In genomic region chr20:688809-689208, GRCh38 we compare ENCODE assay signal across 16 cellular contexts. TPM values are rescaled to one million over a fixed set of nuclear protein-coding genes. Genes with fewer than 3 reads are reported as not detected.
DNase-seq lines count a peak whose midpoint lies in the region; ATAC-seq, FAIRE-seq and TF ChIP-seq lines count a peak whose summit lies in the region.
"Had no signal": no experiment of that assay in that cellular context is flagged by ENCODE, and none has a peak within 500 bp of the region (broad histone marks: within the 10 kb centered on the region; RNA-seq: fewer than 3 reads in every experiment).

No MANE protein-coding gene starts in this region.

- H3K9me3 ChIP-seq in H9 (ENCODE audit: control insufficient read depth, low read depth, low read length) (no peaks in the 10 kb centered on the region), adrenal gland (replicated peaks in 1 of 3) (no peaks in the 10 kb centered on the region), kidney (ENCODE audit: control insufficient read depth in 1 of 2, low read length in 2 of 2) (no peaks in the 10 kb centered on the region), HAP-1 (no peaks in the 10 kb centered on the region)
- H3K9me3 ChIP-seq: ascending aorta had no signal

- no peak overlapping the region for H2AK5ac ChIP-seq in H9 (ENCODE audit: insufficient read length, low read length)

- no peak overlapping the region for H3K4me3 Mint-ChIP-seq in H9
- H3K4me3 Mint-ChIP-seq: activated B cell treated with CpG ODN at 0.5 μM for 24 hours; mesothelial cell of epicardium; stimulated activated naive CD8-positive, alpha-beta T cell treated with anti-CD3 and anti-CD28 coated beads, Interleukin-15, amount 100 ng/mL, for 72 hours had no signal

- in situ Hi-C loops in HAP-1 (cut with MboI; ENCODE audit: low sequenced_read_pairs), result no loop called here

- TF ChIP-seq POLR2A in adrenal gland (IDR thresholded peaks at IDR 0.05), result no peak

- ATAC-seq in HG03159 (IDR thresholded peaks at IDR 0.05; ENCODE audit: unreplicated experiment), result no peak
- ATAC-seq: stimulated activated naive CD8-positive, alpha-beta T cell treated with anti-CD3 and anti-CD28 coated beads, Interleukin-15, amount 100 ng/mL, for 72 hours had no signal

- WGBS in H9 (ENCODE audit: extremely low coverage, insufficient read length, low lambda C conversion rate), result no CpG with 5 or more reads among the region's 13 CpGs
- WGBS in adrenal gland, 4 donors, result 17 to 36% (median 19%) methylated on average over 13 of the region's 13 CpGs

- H2BK5ac ChIP-seq in H9 (ENCODE audit: insufficient read length, low read length), result no peak overlapping the region

- H3K4me1 ChIP-seq in H9 (ENCODE audit: insufficient read depth, low read length), result no peaks in the 10 kb centered on the region
- H3K4me1 ChIP-seq in adrenal gland (replicated peaks in 1 of 2), result no peaks in the 10 kb centered on the region
- H3K4me1 ChIP-seq in kidney (ENCODE audit: control insufficient read depth in 1 of 2, insufficient read depth in 1 of 2, low read depth in 1 of 2, low read length in 2 of 2), result no peaks in the 10 kb centered on the region
- no peaks in the 10 kb centered on the region for H3K4me1 ChIP-seq in HAP-1
- H3K4me1 ChIP-seq: ascending aorta had no signal

- FAIRE-seq in kidney (lab: Jason Lieb, UNC), result no peak

- no peak overlapping the region for H4K91ac ChIP-seq in H9 (ENCODE audit: insufficient read length, low read depth, low read length)

- peaks cover 8 to 21% of the 10 kb centered on the region in 2 experiments for H3K4me1 Mint-ChIP-seq in H9
- H3K4me1 Mint-ChIP-seq: activated B cell treated with CpG ODN at 0.5 μM for 24 hours; mesothelial cell of epicardium; stimulated activated naive CD8-positive, alpha-beta T cell treated with anti-CD3 and anti-CD28 coated beads, Interleukin-15, amount 100 ng/mL, for 72 hours had no signal

- H3T11ph ChIP-seq in H9 (ENCODE audit: low read length), result no peak overlapping the region

- no peak overlapping the region for H3K56ac ChIP-seq in H9 (ENCODE audit: insufficient read length, low read depth, low read length)

- DNase-seq in Ammon's horn (ENCODE audit: low spot score) (peak; percentile 50), H9 (peak; percentile 72), adrenal gland (peak in 6 of 7 donors; percentile 39 to 62 (median 52)), kidney (peak; percentile 35), HAP-1 (ENCODE audit: low spot score in 2 of 2) (no peak), NCI-H226 (no peak)
- no peak for DNase-seq in activated CD4-positive, alpha-beta T cell treated with anti-CD3 and anti-CD28 coated beads for 1 hour
- DNase-seq: activated B cell treated with CpG ODN at 0.5 μM for 24 hours; NCI-H524; stimulated activated CD4-positive, alpha-beta T cell treated with anti-CD3 and anti-CD28 coated beads, Interleukin-4, amount 100 ng/mL, for 4 hours; stimulated activated naive CD8-positive, alpha-beta T cell treated with anti-CD3 and anti-CD28 coated beads, Interleukin-15, amount 100 ng/mL, for 72 hours had no signal

- peak overlapping the region in 2 of 3 experiments; percentile 34 to 73; a peak in 3 of 7 replicates for H3K27ac Mint-ChIP-seq in H9
- H3K27ac Mint-ChIP-seq: activated B cell treated with CpG ODN at 0.5 μM for 24 hours; mesothelial cell of epicardium; stimulated activated naive CD8-positive, alpha-beta T cell treated with anti-CD3 and anti-CD28 coated beads, Interleukin-15, amount 100 ng/mL, for 72 hours had no signal

- no peaks in the 10 kb centered on the region for H3K79me2 ChIP-seq in H9 (ENCODE audit: insufficient read depth, low read length)

- H3K27ac ChIP-seq in H9 (ENCODE audit: insufficient read length, low read depth, low read length) (no peak overlapping the region), adrenal gland (no peak overlapping the region), kidney (ENCODE audit: low read depth in 2 of 2, low read length in 2 of 2) (no peak overlapping the region)
- H3K27ac ChIP-seq: ascending aorta had no signal

- no peak overlapping the region for H3K4me2 ChIP-seq in H9 (ENCODE audit: insufficient read depth, insufficient read length, low read length)

- H3K36me3 ChIP-seq in adrenal gland (replicated peaks in 1 of 2) (no peaks in the 10 kb centered on the region), kidney (ENCODE audit: control insufficient read depth in 1 of 2, insufficient read depth in 2 of 2, low read length in 2 of 2) (no peaks in the 10 kb centered on the region), HAP-1 (replicated peaks) (no peaks in the 10 kb centered on the region)
- H3K36me3 ChIP-seq: ascending aorta had no signal

- H3K9me3 Mint-ChIP-seq in H9, result no peaks in the 10 kb centered on the region
- H3K9me3 Mint-ChIP-seq: activated B cell treated with CpG ODN at 0.5 μM for 24 hours; mesothelial cell of epicardium; stimulated activated naive CD8-positive, alpha-beta T cell treated with anti-CD3 and anti-CD28 coated beads, Interleukin-15, amount 100 ng/mL, for 72 hours had no signal

- H2BK12ac ChIP-seq in H9 (ENCODE audit: insufficient read length, low read depth, low read length), result no peak overlapping the region

- no peak overlapping the region for H4K5ac ChIP-seq in H9 (ENCODE audit: insufficient read length, low read depth, low read length)

- H2BK20ac ChIP-seq in H9 (ENCODE audit: low read depth, low read length, poor library complexity, severe bottlenecking), result no peak overlapping the region

- H3K27me3 Mint-ChIP-seq in H9 (ENCODE audit: low read depth), result peaks cover 9% of the 10 kb centered on the region; the same call in 1 of the 2 replicates

- H2AFZ ChIP-seq in H9 (ENCODE audit: low read length), result no peak overlapping the region

- no peak overlapping the region for H4K8ac ChIP-seq in H9 (replicated peaks; ENCODE audit: insufficient read length, low read depth, low read length)

- peak overlapping the region; percentile 18 for H3K18ac ChIP-seq in H9 (ENCODE audit: insufficient read length, low read depth, low read length)

- no peak overlapping the region for H3K23ac ChIP-seq in H9 (ENCODE audit: insufficient read length, low read depth, low read length)

- no peak overlapping the region for H2BK120ac ChIP-seq in H9 (ENCODE audit: low read depth, low read length, poor library complexity, severe bottlenecking)

- no peaks in the 10 kb centered on the region for H3K36me3 Mint-ChIP-seq in H9 (ENCODE audit: insufficient read depth in 1 of 3, low read depth in 3 of 3)
- H3K36me3 Mint-ChIP-seq: mesothelial cell of epicardium had no signal

- no peaks in the 10 kb centered on the region for H3K79me1 ChIP-seq in H9 (ENCODE audit: insufficient read depth, low read depth, low read length, poor library complexity, severe bottlenecking)

- no peak overlapping the region for H3K9ac ChIP-seq in H9 (ENCODE audit: extremely low read depth, insufficient read length, low read length)
- H3K9ac ChIP-seq in kidney (ENCODE audit: low read length in 2 of 2), result no peak overlapping the region

- no peak overlapping the region for H2BK15ac ChIP-seq in H9 (ENCODE audit: low read depth, low read length)

- TF ChIP-seq CTCF in H9 (conservative IDR thresholded peaks at IDR 0.05), result peak; percentile 53; the same call in 2 of the 3 replicates
- no peak for TF ChIP-seq CTCF in adrenal gland (IDR thresholded peaks at IDR 0.05)
- TF ChIP-seq CTCF in kidney (IDR thresholded peaks at IDR 0.05; ENCODE audit: borderline replicate concordance, extremely low read depth, insufficient read depth), result no peak

- no peak overlapping the region for H3K4ac ChIP-seq in H9 (ENCODE audit: low read depth, low read length)

- no peaks in the 10 kb centered on the region for H4K20me1 ChIP-seq in H9 (ENCODE audit: control insufficient read depth, insufficient read depth, insufficient read length)

- H3K27me3 ChIP-seq in H9 (ENCODE audit: insufficient read depth, low read length) (no peaks in the 10 kb centered on the region), adrenal gland (no peaks in the 10 kb centered on the region), HAP-1 (ENCODE audit: low read depth) (peaks cover 14% of the 10 kb centered on the region)
- H3K27me3 ChIP-seq: ascending aorta had no signal

- no peak overlapping the region for H3K14ac ChIP-seq in H9 (ENCODE audit: insufficient read depth, low read length)

- H3K4me3 ChIP-seq in adrenal gland (no peak overlapping the region), kidney (ENCODE audit: low read length in 2 of 2) (no peak overlapping the region), HAP-1 (no peak overlapping the region)
- H3K4me3 ChIP-seq: ascending aorta had no signal

- intact Hi-C loops in adrenal gland (cut with DNase I) (no loop called here), kidney (cut with DNase I) (no loop called here)

- H3K23me2 ChIP-seq in H9 (ENCODE audit: insufficient read length, low read depth, low read length, poor library complexity, severe bottlenecking), result no peaks in the 10 kb centered on the region

RNA-seq across cellular contexts. Expression of gene SCRT2, which starts 13.2 kb away (rescaled TPM):
- not detected in 2 replicates for total RNA-seq in H9 (2021)
- not detected for total RNA-seq in adrenal gland
- not detected for polyA plus RNA-seq in adrenal gland
- not detected for total RNA-seq in kidney
- not detected for polyA plus RNA-seq in kidney (ENCODE audit: insufficient read depth, low read depth, low replicate concordance)
- total RNA-seq: activated B cell treated with CpG ODN at 0.5 μM for 24 hours, ascending aorta, MCF 10A, mesothelial cell of epicardium had no signal
- polyA plus RNA-seq: BJ had no signal

RNA-seq across cellular contexts. Expression of gene SRXN1, which starts 35.8 kb away (rescaled TPM):
- total RNA-seq in H9 (2021) (25.7 and 26.2 TPM in 2 replicates), adrenal gland (100 to 1,000 TPM in 1 of 8 donors, 10 to 100 TPM in 7; 42.3 to 171 (median 67.6) TPM), kidney (17.4 TPM)
- polyA plus RNA-seq in adrenal gland (100 to 1,000 TPM in 1 of 3 donors, 10 to 100 TPM in 2; 19.1 to 160 (median 24.9) TPM), kidney (ENCODE audit: insufficient read depth, low read depth, low replicate concordance) (51.1 TPM)

Comparison
In these comparisons a context has a peak if more than half of its experiments do, and no peak if none do; other contexts are left out.
1. DNase-seq: peak in Ammon's horn (single experiment), H9 (single experiment), adrenal gland (6 of 7) and kidney (single experiment); none in HAP-1 (0 of 2), NCI-H226 (single experiment) and activated CD4-positive, alpha-beta T cell treated with anti-CD3 and anti-CD28 coated beads for 1 hour (single experiment).